Comparison of ENCODE assay signal across 8 cellular contexts in the genomic region with DNA sequence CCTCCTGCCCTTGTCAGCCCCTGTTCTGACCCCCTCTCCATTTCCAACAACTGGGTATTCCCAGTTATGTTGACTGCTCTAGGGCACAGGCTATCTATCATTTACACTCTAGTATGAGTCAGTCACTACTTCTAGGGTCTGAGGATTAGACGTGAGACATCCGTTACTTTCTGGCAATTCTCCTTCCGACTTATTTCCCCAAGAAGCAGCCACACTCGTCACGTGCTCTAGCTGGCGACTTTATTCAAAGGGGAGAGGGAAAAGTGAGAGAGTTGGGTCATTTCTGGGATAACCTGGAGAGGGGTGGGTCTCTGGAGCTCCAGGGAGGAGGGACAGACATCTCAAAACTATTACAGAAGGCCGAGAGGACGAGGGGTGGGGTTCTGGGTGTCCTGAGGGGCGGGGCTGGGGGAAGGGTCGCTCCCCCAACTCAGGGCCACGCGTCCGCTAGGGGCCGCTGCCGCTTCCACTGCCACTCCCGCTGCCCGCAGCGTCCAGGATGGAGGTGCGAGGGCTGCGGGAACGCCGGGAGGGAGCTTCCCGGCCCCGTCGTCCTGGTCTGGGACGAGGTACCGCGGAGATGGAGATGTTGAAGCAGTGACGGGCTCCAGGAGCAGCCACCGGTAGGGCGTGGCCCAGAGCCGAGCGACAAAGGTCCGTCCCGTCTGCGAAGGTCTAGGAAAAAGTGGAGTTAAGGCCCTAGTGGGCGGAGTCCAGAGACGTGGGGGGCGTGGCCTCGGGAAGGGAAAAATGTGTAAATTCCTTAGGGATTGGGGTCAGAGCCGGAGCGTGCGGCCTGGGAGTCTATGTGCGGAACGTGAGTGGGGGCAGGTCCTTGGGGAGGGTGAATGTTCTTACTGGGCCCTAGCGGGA. TPM values are rescaled to one million over a fixed set of nuclear protein-coding genes. Genes with fewer than 3 reads are reported as not detected.
DNase-seq lines count a peak whose midpoint lies in the region; ATAC-seq and TF ChIP-seq lines count a peak whose summit lies in the region.

No MANE protein-coding gene starts in this region.

- TF ChIP-seq CTCF in heart right ventricle (IDR thresholded peaks at IDR 0.05) = peak in 7 of 9 donors; percentile 24 to 44 (median 32)

- 5 to 7% methylated on average over 46 of the region's 46 CpGs for WGBS in heart right ventricle, 2 donors
- 5% methylated on average over 46 of the region's 46 CpGs for WGBS in urinary bladder

- ATAC-seq in heart right ventricle = peak in 2 of 8 donors; percentile 40 to 49
- no peak for ATAC-seq in HG02970 (IDR thresholded peaks at IDR 0.05; ENCODE audit: low FRiP score, unreplicated experiment)

- intact Hi-C loops in heart right ventricle (cut with DNase I) = no loop called here
- intact Hi-C loops in cardiac septum (cut with DNase I) = no loop called here

- H3K36me3 ChIP-seq in heart right ventricle (no peaks in the 10 kb centered on the region), urinary bladder (ENCODE audit: insufficient read depth) (no peaks in the 10 kb centered on the region), MG63 (no peaks in the 10 kb centered on the region)

- peaks cover 0 to 8% (median 0%) of the 10 kb centered on the region in 11 donors for H3K9me3 ChIP-seq in heart right ventricle
- peaks cover 17% of the 10 kb centered on the region for H3K9me3 ChIP-seq in MG63

- H3K4me3 ChIP-seq in heart right ventricle (no peak overlapping the region), urinary bladder (ENCODE audit: low read depth, low read length) (peak overlapping the region; percentile 3), MG63 (no peak overlapping the region)

- H3K27me3 ChIP-seq in heart right ventricle = peaks cover 0 to 80% (median 71%) of the 10 kb centered on the region in 7 donors
- peaks cover 2% of the 10 kb centered on the region for H3K27me3 ChIP-seq in MG63

- in situ Hi-C loops in SK-MEL-5 (cut with HindIII; ENCODE audit: low pct_unique_long_range_greater_than_20kb, low sequenced_read_pairs) = no loop called here

- H3K27ac ChIP-seq in heart right ventricle = no peak overlapping the region
- H3K27ac ChIP-seq in urinary bladder (ENCODE audit: low read depth) = no peak overlapping the region

- DNase-seq in heart right ventricle = no peak
- no peak for DNase-seq in cardiac septum (ENCODE audit: low spot score)
- peak; percentile 65 for DNase-seq in SK-MEL-5 (ENCODE audit: low read depth, low spot score)
- peak; percentile 61 for DNase-seq in germinal center (ENCODE audit: low spot score)
- DNase-seq in C1 segment of cervical spinal cord (lab: John Stamatoyannopoulos, UW) = no peak
- DNase-seq in MG63 = no peak

- H3K4me1 ChIP-seq in heart right ventricle (peaks cover 0 to 6% (median 0%) of the 10 kb centered on the region in 9 donors), urinary bladder (ENCODE audit: insufficient read depth) (no peaks in the 10 kb centered on the region)

RNA-seq across cellular contexts. Expression of a gene that starts 8.9 kb away (rescaled TPM):
- total RNA-seq in heart right ventricle (not detected), cardiac septum (not detected), urinary bladder (not detected)
- polyA plus RNA-seq in heart right ventricle (not detected), urinary bladder (0.65 TPM)
- 0.21 and 1.6 TPM in 2 replicates for total RNA-seq in SK-MEL-5 (2014; rRNA removed; shearing (Covaris generic))
- polyA plus RNA-seq in SK-MEL-5 (2015; cell fraction: cytosol; rRNA removed) = 3.6 and 4.3 TPM in 2 replicates
- 0.14 TPM in 1 of 2 replicates, not detected in the other for polyA plus RNA-seq in SK-MEL-5 (2015; cell fraction: nucleus; rRNA removed)
- 0.95 TPM in 1 of 2 replicates, not detected in the other for total RNA-seq in MG63 (2014; rRNA removed; shearing (Covaris generic); ENCODE audit: low replicate concordance)

RNA-seq across cellular contexts. Expression of a gene that starts 12.8 kb away (rescaled TPM):
- total RNA-seq in heart right ventricle (under 1 TPM in 8 of 10 donors, not detected in 2; 0.15 to 0.88 (median 0.37) TPM), cardiac septum (0.65 TPM), urinary bladder (0.74 TPM)
- polyA plus RNA-seq in heart right ventricle (under 1 TPM; 0.07 to 0.23 TPM), urinary bladder (1.1 TPM)
- total RNA-seq in SK-MEL-5 (2014; rRNA removed; shearing (Covaris generic)) = 1.9 and 2.3 TPM in 2 replicates
- 2.7 and 6.7 TPM in 2 replicates for polyA plus RNA-seq in SK-MEL-5 (2015; cell fraction: cytosol; rRNA removed)
- 16.3 and 41.1 TPM in 2 replicates for polyA plus RNA-seq in SK-MEL-5 (2015; cell fraction: nucleus; rRNA removed)
- 3.4 and 9.8 TPM in 2 replicates for total RNA-seq in MG63 (2014; rRNA removed; shearing (Covaris generic); ENCODE audit: low replicate concordance)

RNA-seq across cellular contexts. Expression of a gene that starts 19.1 kb away (rescaled TPM):
- total RNA-seq in heart right ventricle (1 to 10 TPM; 1.9 to 5.7 (median 4.1) TPM), cardiac septum (4.4 TPM), urinary bladder (9.5 TPM)
- polyA plus RNA-seq in heart right ventricle (1 to 10 TPM; 3.1 to 6.9 TPM), urinary bladder (12.8 TPM)
- total RNA-seq in SK-MEL-5 (2014; rRNA removed; shearing (Covaris generic)) = 27.6 and 29.2 TPM in 2 replicates
- 26.5 and 37.6 TPM in 2 replicates for polyA plus RNA-seq in SK-MEL-5 (2015; cell fraction: cytosol; rRNA removed)
- 23.9 and 36.8 TPM in 2 replicates for polyA plus RNA-seq in SK-MEL-5 (2015; cell fraction: nucleus; rRNA removed)
- 153 and 219 TPM in 2 replicates for total RNA-seq in MG63 (2014; rRNA removed; shearing (Covaris generic); ENCODE audit: low replicate concordance)

RNA-seq across cellular contexts. Expression of a gene that starts 23.6 kb away (rescaled TPM):
- total RNA-seq in heart right ventricle = 1 to 10 TPM in 9 of 10 donors, under 1 TPM in 1; 0.72 to 4.8 (median 2.4) TPM
- polyA plus RNA-seq in heart right ventricle = 1 to 10 TPM; 2.7 to 3.8 TPM
- 0.94 TPM for total RNA-seq in cardiac septum
- 4.7 TPM in 1 of 2 replicates, not detected in the other for total RNA-seq in SK-MEL-5 (2014; rRNA removed; shearing (Covaris generic))
- polyA plus RNA-seq in SK-MEL-5 (2015; cell fraction: cytosol; rRNA removed) = not detected in 2 replicates
- polyA plus RNA-seq in SK-MEL-5 (2015; cell fraction: nucleus; rRNA removed) = not detected in 2 replicates
- total RNA-seq in urinary bladder = not detected
- polyA plus RNA-seq in urinary bladder = not detected
- 0.99 TPM in 1 of 2 replicates, not detected in the other for total RNA-seq in MG63 (2014; rRNA removed; shearing (Covaris generic); ENCODE audit: low replicate concordance)

RNA-seq across cellular contexts. Expression of a gene that starts 23.9 kb away (rescaled TPM):
- total RNA-seq in heart right ventricle = 100 to 1,000 TPM; 532 to 789 (median 744) TPM
- 100 to 1,000 TPM; 235 to 827 TPM for polyA plus RNA-seq in heart right ventricle
- 595 TPM for total RNA-seq in cardiac septum
- total RNA-seq in SK-MEL-5 (2014; rRNA removed; shearing (Covaris generic)) = not detected in 2 replicates
- 0.96 TPM in 1 of 2 replicates, not detected in the other for polyA plus RNA-seq in SK-MEL-5 (2015; cell fraction: cytosol; rRNA removed)
- not detected in 2 replicates for polyA plus RNA-seq in SK-MEL-5 (2015; cell fraction: nucleus; rRNA removed)
- 74.2 TPM for total RNA-seq in urinary bladder
- polyA plus RNA-seq in urinary bladder = 245 TPM
- 279 and 325 TPM in 2 replicates for total RNA-seq in MG63 (2014; rRNA removed; shearing (Covaris generic); ENCODE audit: low replicate concordance)

Comparison
In these comparisons a context has a peak if more than half of its experiments do, and no peak if none do; other contexts are left out.
1. DNase-seq: peak in SK-MEL-5 (single experiment) and germinal center (single experiment); none in heart right ventricle (0 of 2), cardiac septum (single experiment), C1 segment of cervical spinal cord (0 of 14) and MG63 (single experiment).